ENCODE assay signal across 16 cellular contexts in the genomic region with DNA sequence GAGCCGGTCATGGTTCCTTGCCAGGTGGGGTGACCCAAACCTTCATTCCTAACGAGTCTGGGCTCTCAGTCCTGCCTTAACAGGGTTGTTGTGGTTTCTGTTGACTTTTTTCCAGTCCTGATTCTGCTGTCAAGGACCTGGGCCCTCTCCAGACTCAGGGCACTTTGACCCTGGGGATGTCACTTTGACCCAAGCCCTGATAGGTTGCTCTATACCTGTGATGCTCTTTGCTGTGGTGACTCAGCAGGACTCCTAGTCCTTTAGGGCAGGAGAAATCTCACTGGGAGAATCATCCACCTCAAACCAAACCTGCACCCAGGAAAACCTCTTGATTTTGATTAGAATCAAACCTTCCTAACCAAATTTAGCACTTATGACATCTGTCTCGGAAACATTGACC. TPM values are rescaled to one million over a fixed set of nuclear protein-coding genes. Genes with fewer than 3 reads are reported as not detected.
DNase-seq lines count a peak whose midpoint lies in the region; ATAC-seq and TF ChIP-seq lines count a peak whose summit lies in the region.
"Had no signal": no experiment of that assay in that cellular context is flagged by ENCODE, and none has a peak within 500 bp of the region (broad histone marks: within the 10 kb centered on the region; RNA-seq: fewer than 3 reads in every experiment).

No MANE protein-coding gene starts in this region.

- H3K36me3 Mint-ChIP-seq in activated naive CD4-positive, alpha-beta T cell treated with anti-CD3 and anti-CD28 coated beads, Interleukin-2, amount 10 ng/mL, durations not matched to agents 7 days and 5 days = no peaks in the 10 kb centered on the region
- no peaks in the 10 kb centered on the region for H3K36me3 Mint-ChIP-seq in neural crest cell (ENCODE audit: low read depth)
- H3K36me3 Mint-ChIP-seq: CD4-positive, CD25-positive, alpha-beta regulatory T cell had no signal

- intact Hi-C loops in left ventricle myocardium inferior (cut with micrococcal nuclease) = no loop called here

- no peaks in the 10 kb centered on the region for H3K4me1 ChIP-seq in left ventricle myocardium inferior
- H3K4me1 ChIP-seq: BLaER1 treated with 17β-estradiol and CSF1 and Interleukin-3, amounts not matched to agents 10 nM and 100 nM had no signal

- H3K36me3 ChIP-seq in left ventricle myocardium inferior = no peaks in the 10 kb centered on the region
- H3K36me3 ChIP-seq: BLaER1 treated with 17β-estradiol and CSF1 and Interleukin-3, amounts not matched to agents 10 nM and 100 nM had no signal

- no peak overlapping the region for H3K4me3 Mint-ChIP-seq in activated naive CD4-positive, alpha-beta T cell treated with anti-CD3 and anti-CD28 coated beads, Interleukin-2, amount 10 ng/mL, durations not matched to agents 7 days and 5 days
- no peak overlapping the region for H3K4me3 Mint-ChIP-seq in neural crest cell
- H3K4me3 Mint-ChIP-seq: CD4-positive, CD25-positive, alpha-beta regulatory T cell had no signal

- CTCF ChIA-PET in activated naive CD4-positive, alpha-beta T cell treated with anti-CD3 and anti-CD28 coated beads, Interleukin-2, amount 10 ng/mL, durations not matched to agents 7 days and 5 days (lab: Charles Lee) = interaction anchor here (1.1 kb wide), 1 partner anchor 400 kb away, joined by 3 read pairs; no protein-coding TSS in a partner anchor

- DNase-seq in activated naive CD4-positive, alpha-beta T cell treated with anti-CD3 and anti-CD28 coated beads, Interleukin-2, amount 10 ng/mL, durations not matched to agents 7 days and 5 days = peak; percentile 8
- no peak for DNase-seq in activated naive CD4-positive, alpha-beta T cell treated with anti-CD3 and anti-CD28 coated beads, Interleukin-2, amount 50 U/mL, for 16 hours
- peak; percentile 90 for DNase-seq in left lobe of liver (ENCODE audit: low spot score)
- no peak for DNase-seq in neural crest cell (ENCODE audit: low read depth, low spot score)
- no peak for DNase-seq in left ventricle myocardium inferior
- DNase-seq in stimulated activated CD4-positive, alpha-beta T cell treated with anti-CD3 and anti-CD28 coated beads, Interleukin-12 subunit alpha, Interleukin-12 subunit beta, amount 100 ng/mL, for 4 hours = no peak
- DNase-seq: ACHN; CD4-positive, CD25-positive, alpha-beta regulatory T cell; DMS79; GM23248 had no signal

- H3K9me3 Mint-ChIP-seq in activated naive CD4-positive, alpha-beta T cell treated with anti-CD3 and anti-CD28 coated beads, Interleukin-2, amount 10 ng/mL, durations not matched to agents 7 days and 5 days = no peaks in the 10 kb centered on the region
- peaks cover 4% of the 10 kb centered on the region for H3K9me3 Mint-ChIP-seq in neural crest cell
- H3K9me3 Mint-ChIP-seq: CD4-positive, CD25-positive, alpha-beta regulatory T cell had no signal

- H3K4me3 ChIP-seq in left ventricle myocardium inferior = no peak overlapping the region
- H3K4me3 ChIP-seq: BLaER1 treated with 17β-estradiol and CSF1 and Interleukin-3, amounts not matched to agents 10 nM and 100 nM; GM12878; GM23248 had no signal

- H3K27me3 Mint-ChIP-seq in activated naive CD4-positive, alpha-beta T cell treated with anti-CD3 and anti-CD28 coated beads, Interleukin-2, amount 10 ng/mL, durations not matched to agents 7 days and 5 days = peaks cover 27% of the 10 kb centered on the region
- H3K27me3 Mint-ChIP-seq in neural crest cell (ENCODE audit: low read depth) = peaks cover 21% of the 10 kb centered on the region

- H3K27ac ChIP-seq in left ventricle myocardium inferior (replicated peaks) = no peak overlapping the region
- H3K27ac ChIP-seq: BLaER1 treated with 17β-estradiol and CSF1 and Interleukin-3, amounts not matched to agents 10 nM and 100 nM; GM23248 had no signal

- no peaks in the 10 kb centered on the region for H3K4me1 Mint-ChIP-seq in activated naive CD4-positive, alpha-beta T cell treated with anti-CD3 and anti-CD28 coated beads, Interleukin-2, amount 10 ng/mL, durations not matched to agents 7 days and 5 days
- peaks cover 16% of the 10 kb centered on the region for H3K4me1 Mint-ChIP-seq in neural crest cell

- peaks cover 20% of the 10 kb centered on the region for H3K27me3 ChIP-seq in left ventricle myocardium inferior (ENCODE audit: low read depth)
- H3K27me3 ChIP-seq: BLaER1 treated with 17β-estradiol and CSF1 and Interleukin-3, amounts not matched to agents 10 nM and 100 nM had no signal

- no peak overlapping the region for H3K27ac Mint-ChIP-seq in activated naive CD4-positive, alpha-beta T cell treated with anti-CD3 and anti-CD28 coated beads, Interleukin-2, amount 10 ng/mL, durations not matched to agents 7 days and 5 days
- H3K27ac Mint-ChIP-seq in neural crest cell (ENCODE audit: unreplicated experiment) = peak overlapping the region; percentile 86
- H3K27ac Mint-ChIP-seq: CD4-positive, CD25-positive, alpha-beta regulatory T cell had no signal

- peaks cover 9% of the 10 kb centered on the region for H3K9me3 ChIP-seq in left ventricle myocardium inferior (replicated peaks)
- H3K9me3 ChIP-seq: BLaER1 treated with 17β-estradiol and CSF1 and Interleukin-3, amounts not matched to agents 10 nM and 100 nM had no signal

- no peak for TF ChIP-seq CTCF in neural crest cell (conservative IDR thresholded peaks at IDR 0.05)
- no peak for TF ChIP-seq CTCF in left ventricle myocardium inferior (IDR thresholded peaks at IDR 0.05; ENCODE audit: borderline replicate concordance)

- peak; percentile 85 for ATAC-seq in left lobe of liver
- ATAC-seq in HG02642 (IDR thresholded peaks at IDR 0.05; ENCODE audit: poor library complexity, unreplicated experiment) = no peak
- ATAC-seq: GM12878, HCT116 had no signal

RNA-seq across cellular contexts. Expression of gene MPPED1, which starts 20.5 kb away (rescaled TPM):
- total RNA-seq in left lobe of liver = 2.6 TPM
- 1.7 and 1.8 TPM in 2 replicates for total RNA-seq in neural crest cell
- total RNA-seq in left ventricle myocardium inferior = not detected
- total RNA-seq: A172; CD4-positive, CD25-positive, alpha-beta regulatory T cell; G401; GM23248 had no signal

RNA-seq across cellular contexts. Expression of gene SCUBE1, which starts 48.1 kb away (rescaled TPM):
- 2.9 TPM for total RNA-seq in left lobe of liver
- 10.6 and 12.1 TPM in 2 replicates for total RNA-seq in neural crest cell
- total RNA-seq in left ventricle myocardium inferior = 0.14 TPM
- total RNA-seq: A172, GM12878, GM23248 had no signal

Comparison
In these comparisons a context has a peak if more than half of its experiments do, and no peak if none do; other contexts are left out.
1. DNase-seq: peak in activated naive CD4-positive, alpha-beta T cell treated with anti-CD3 and anti-CD28 coated beads, Interleukin-2, amount 10 ng/mL, durations not matched to agents 7 days and 5 days (single experiment) and left lobe of liver (single experiment); none in activated naive CD4-positive, alpha-beta T cell treated with anti-CD3 and anti-CD28 coated beads, Interleukin-2, amount 50 U/mL, for 16 hours (single experiment), neural crest cell (single experiment), left ventricle myocardium inferior (single experiment) and stimulated activated CD4-positive, alpha-beta T cell treated with anti-CD3 and anti-CD28 coated beads, Interleukin-12 subunit alpha, Interleukin-12 subunit beta, amount 100 ng/mL, for 4 hours (single experiment).